25 cellular contexts compared by ENCODE assay signal in the genomic region with DNA sequence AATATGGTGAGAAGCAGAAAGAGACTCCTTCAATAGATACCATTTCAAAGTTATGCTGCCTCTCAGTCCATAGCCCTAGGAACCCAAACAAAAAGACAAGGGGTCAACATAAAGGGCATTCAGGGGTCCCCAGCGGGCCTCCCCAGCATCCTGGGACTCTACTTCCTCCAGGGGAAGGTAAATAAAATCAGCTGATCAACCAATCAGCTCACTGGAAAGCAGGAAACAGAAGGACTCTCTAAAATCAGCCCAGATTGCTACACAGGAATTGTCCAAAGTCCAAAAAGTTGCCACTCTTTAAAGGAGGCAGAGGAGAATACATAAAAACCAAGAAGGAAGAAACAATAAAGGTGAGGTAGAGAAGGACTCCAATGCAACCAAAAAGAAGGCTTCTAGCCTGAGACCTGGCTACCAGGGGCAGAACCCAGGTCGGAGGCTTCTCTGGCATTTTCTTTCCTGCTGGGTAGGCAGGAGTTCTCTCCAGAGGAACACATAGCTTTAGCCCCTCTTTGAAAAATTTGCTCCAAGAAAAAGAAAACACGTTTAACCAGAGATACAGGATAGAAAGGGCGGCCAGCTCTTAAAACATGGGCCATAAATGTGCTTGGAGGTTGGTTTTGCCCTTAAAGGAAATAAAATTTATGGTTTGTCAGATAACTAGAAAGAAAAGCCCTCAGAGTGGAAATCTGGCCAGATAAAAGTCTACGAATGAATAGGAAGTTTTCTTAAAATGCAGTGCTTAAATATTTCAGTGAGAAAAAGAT.
DNase-seq lines count a peak whose midpoint lies in the region; ATAC-seq and TF ChIP-seq lines count a peak whose summit lies in the region.
"Had no signal": no experiment of that assay in that cellular context is flagged by ENCODE, and none has a peak within 500 bp of the region (broad histone marks: within the 10 kb centered on the region; RNA-seq: fewer than 3 reads in every experiment).

No MANE protein-coding gene starts in this region.

- in situ Hi-C loops in GM23248 (cut with MboI) = loop anchor here (25.0 kb wide), 6 partner anchors 563 to 1888 kb away; no protein-coding TSS in a partner anchor

- TF ChIP-seq POLR2A in body of pancreas (IDR thresholded peaks at IDR 0.05) (no peak), prostate gland (IDR thresholded peaks at IDR 0.05) (no peak)

- H3K4me3 ChIP-seq in GM23248 = no peak overlapping the region
- H3K4me3 ChIP-seq in body of pancreas = no peak overlapping the region
- H3K4me3 ChIP-seq in liver (ENCODE audit: low read depth in 1 of 3, low read length in 3 of 3) = no peak overlapping the region
- H3K4me3 ChIP-seq in prostate gland = no peak overlapping the region
- H3K4me3 ChIP-seq: ascending aorta had no signal

- H3K27ac ChIP-seq in GM23248 (no peak overlapping the region), body of pancreas (peak overlapping the region in 3 of 4 donors; percentile 40 to 71 (median 69)), liver (ENCODE audit: low read depth in 1 of 2, low read length in 2 of 2) (no peak overlapping the region), prostate gland (peak overlapping the region; percentile 78 to 80)
- H3K27ac ChIP-seq: ascending aorta had no signal

- peak; percentile 68 for ATAC-seq in body of pancreas
- ATAC-seq in activated CD4-positive, CD25-positive, alpha-beta regulatory T cell treated with anti-CD3 and anti-CD28 coated beads, Interleukin-2, amount 50 U/mL, for 24 hours = no peak
- ATAC-seq: activated T-helper 17 cell treated with anti-CD3 and anti-CD28 coated beads, Interleukin-2, amount 50 U/mL, for 72 hours; CD8-positive, alpha-beta T cell; left ventricle myocardium superior; stimulated activated naive CD8-positive, alpha-beta T cell treated with anti-CD3 and anti-CD28 coated beads, Interleukin-15, Interleukin-2, amounts not matched to agents 100 U/mL and 50 U/mL, for 24 hours had no signal

- peaks cover 61% of the 10 kb centered on the region for H3K79me2 ChIP-seq in GM23248 (ENCODE audit: insufficient read depth)

- no peak for TF ChIP-seq CTCF in body of pancreas (IDR thresholded peaks at IDR 0.05)
- no peak for TF ChIP-seq CTCF in liver (IDR thresholded peaks at IDR 0.05; ENCODE audit: low read depth, low read length, missing input control)
- no peak for TF ChIP-seq CTCF in prostate gland (IDR thresholded peaks at IDR 0.05)

- no peak overlapping the region for H3K9ac ChIP-seq in GM23248
- no peak overlapping the region for H3K9ac ChIP-seq in liver (ENCODE audit: low read depth in 1 of 2, low read length in 2 of 2)

- H3K27me3 ChIP-seq in GM23248 (replicated peaks; ENCODE audit: insufficient read depth) (no peaks in the 10 kb centered on the region), body of pancreas (no peaks in the 10 kb centered on the region), liver (ENCODE audit: control insufficient read depth in 4 of 4, insufficient read depth in 4 of 4, low read length in 3 of 4) (no peaks in the 10 kb centered on the region), prostate gland (replicated peaks; ENCODE audit: insufficient read depth) (no peaks in the 10 kb centered on the region)
- H3K27me3 ChIP-seq: ascending aorta had no signal

- H3K9me3 ChIP-seq in GM23248 (ENCODE audit: low read depth) (no peaks in the 10 kb centered on the region), body of pancreas (no peaks in the 10 kb centered on the region), liver (ENCODE audit: control insufficient read depth in 4 of 4, low read length in 3 of 4) (no peaks in the 10 kb centered on the region), prostate gland (no peaks in the 10 kb centered on the region)
- H3K9me3 ChIP-seq: ascending aorta had no signal

- intact Hi-C loops in body of pancreas (cut with DNase I) (no loop called here), prostate gland (cut with DNase I) (no loop called here)

- H4K20me1 ChIP-seq in GM23248 (ENCODE audit: insufficient read depth) = no peaks in the 10 kb centered on the region

- no peak for TF ChIP-seq RAD21 in liver (IDR thresholded peaks at IDR 0.05)

- H3K4me1 ChIP-seq in GM23248 (ENCODE audit: insufficient read depth) (no peaks in the 10 kb centered on the region), body of pancreas (peaks cover 26% of the 10 kb centered on the region), liver (ENCODE audit: control insufficient read depth in 4 of 4, insufficient read depth in 4 of 4, low read length in 3 of 4) (no peaks in the 10 kb centered on the region), prostate gland (replicated peaks) (peaks cover 16% of the 10 kb centered on the region)
- H3K4me1 ChIP-seq: ascending aorta had no signal

- no peak for DNase-seq in GM23248
- no peak for DNase-seq in body of pancreas
- DNase-seq in prostate gland (ENCODE audit: low spot score) = peak; percentile 55
- no peak for DNase-seq in NCI-H187 treated with DMSO at 0.1 percent for 48 hours (lab: John Stamatoyannopoulos, UW)
- no peak for DNase-seq in stimulated activated CD4-positive, alpha-beta T cell treated with anti-CD3 and anti-CD28 coated beads, Interleukin-2, amount 100 ng/mL, for 48 hours
- no peak for DNase-seq in KG1 (lab: John Stamatoyannopoulos, UW)
- DNase-seq: activated CD4-positive, alpha-beta memory T cell treated with anti-CD3 and anti-CD28 coated beads, Interleukin-2, amount 10 ng/mL, durations not matched to agents 7 days and 5 days; activated CD4-positive, CD25-positive, alpha-beta regulatory T cell treated with anti-CD3 and anti-CD28 coated beads, Interleukin-2, amount 50 U/mL, for 72 hours; activated CD8-positive, alpha-beta memory T cell treated with anti-CD3 and anti-CD28 coated beads, Interleukin-2, amount 50 U/mL, for 48 hours; CD8-positive, alpha-beta T cell; hypothalamus; IMR-90; left ventricle myocardium superior; midbrain; NCI-H1105 treated with DMSO at 0.1 percent for 48 hours; NCI-H2029 treated with DMSO at 0.1 percent for 48 hours; NCI-H2227 treated with DMSO at 0.1 percent for 48 hours; NCI-H69; RPMI8226; stimulated activated naive CD8-positive, alpha-beta T cell treated with anti-CD3 and anti-CD28 coated beads, Interleukin-15, Interleukin-2, amounts not matched to agents 100 U/mL and 50 U/mL, for 24 hours; T-helper 1 cell had no signal

- H3F3A ChIP-seq in GM23248 (ENCODE audit: insufficient read depth) = no peaks in the 10 kb centered on the region

- H3K4me2 ChIP-seq in GM23248 (ENCODE audit: unreplicated experiment) = no peak overlapping the region

- H2AFZ ChIP-seq in GM23248 = 0 out of 2 replicates have a peak overlapping the region, but pooled peaks have one; percentile 25

- no peaks in the 10 kb centered on the region for H3K9me2 ChIP-seq in GM23248 (ENCODE audit: insufficient read depth)

- H3K36me3 ChIP-seq in GM23248 (ENCODE audit: low read depth) (no peaks in the 10 kb centered on the region), body of pancreas (replicated peaks in 1 of 2; ENCODE audit: insufficient read depth in 1 of 2, low read depth in 2 of 2) (no peaks in the 10 kb centered on the region), liver (ENCODE audit: control insufficient read depth in 4 of 4, insufficient read depth in 3 of 4, low read depth in 1 of 4, low read length in 3 of 4) (no peaks in the 10 kb centered on the region), prostate gland (no peaks in the 10 kb centered on the region)
- H3K36me3 ChIP-seq: ascending aorta had no signal

- WGBS in GM23248 (ENCODE audit: low coverage in 1 of 2, low lambda C conversion rate in 2 of 2, missing lambda C conversion rate in 2 of 2), 2 experiments = 52 to 67% methylated on average over 5 of the region's 5 CpGs
- 28 to 35% methylated on average over 5 of the region's 5 CpGs for WGBS in body of pancreas, 2 donors
- 46% methylated on average over 5 of the region's 5 CpGs for WGBS in liver
- WGBS in prostate gland = 19% methylated on average over 5 of the region's 5 CpGs

TF ChIP-seq in liver, 16 proteins besides CTCF, POLR2A, EP300 and RAD21:
- TF ChIP-seq RXRA (IDR thresholded peaks at IDR 0.05) = no peak
- TF ChIP-seq FOXA1 (IDR thresholded peaks at IDR 0.05) = no peak
- no peak for TF ChIP-seq JUND (IDR thresholded peaks at IDR 0.05)
- TF ChIP-seq HNF4A (conservative IDR thresholded peaks at IDR 0.05) = peak in 1 of 2 donors; percentile 54
- peak; percentile 18 for TF ChIP-seq HNF4G (IDR thresholded peaks at IDR 0.05)
- TF ChIP-seq, protein P1, sequence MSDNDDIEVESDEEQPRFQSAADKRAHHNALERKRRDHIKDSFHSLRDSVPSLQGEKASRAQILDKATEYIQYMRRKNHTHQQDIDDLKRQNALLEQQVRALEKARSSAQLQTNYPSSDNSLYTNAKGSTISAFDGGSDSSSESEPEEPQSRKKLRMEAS (IDR thresholded peaks at IDR 0.05) = no peak
- TF ChIP-seq, protein P2, sequence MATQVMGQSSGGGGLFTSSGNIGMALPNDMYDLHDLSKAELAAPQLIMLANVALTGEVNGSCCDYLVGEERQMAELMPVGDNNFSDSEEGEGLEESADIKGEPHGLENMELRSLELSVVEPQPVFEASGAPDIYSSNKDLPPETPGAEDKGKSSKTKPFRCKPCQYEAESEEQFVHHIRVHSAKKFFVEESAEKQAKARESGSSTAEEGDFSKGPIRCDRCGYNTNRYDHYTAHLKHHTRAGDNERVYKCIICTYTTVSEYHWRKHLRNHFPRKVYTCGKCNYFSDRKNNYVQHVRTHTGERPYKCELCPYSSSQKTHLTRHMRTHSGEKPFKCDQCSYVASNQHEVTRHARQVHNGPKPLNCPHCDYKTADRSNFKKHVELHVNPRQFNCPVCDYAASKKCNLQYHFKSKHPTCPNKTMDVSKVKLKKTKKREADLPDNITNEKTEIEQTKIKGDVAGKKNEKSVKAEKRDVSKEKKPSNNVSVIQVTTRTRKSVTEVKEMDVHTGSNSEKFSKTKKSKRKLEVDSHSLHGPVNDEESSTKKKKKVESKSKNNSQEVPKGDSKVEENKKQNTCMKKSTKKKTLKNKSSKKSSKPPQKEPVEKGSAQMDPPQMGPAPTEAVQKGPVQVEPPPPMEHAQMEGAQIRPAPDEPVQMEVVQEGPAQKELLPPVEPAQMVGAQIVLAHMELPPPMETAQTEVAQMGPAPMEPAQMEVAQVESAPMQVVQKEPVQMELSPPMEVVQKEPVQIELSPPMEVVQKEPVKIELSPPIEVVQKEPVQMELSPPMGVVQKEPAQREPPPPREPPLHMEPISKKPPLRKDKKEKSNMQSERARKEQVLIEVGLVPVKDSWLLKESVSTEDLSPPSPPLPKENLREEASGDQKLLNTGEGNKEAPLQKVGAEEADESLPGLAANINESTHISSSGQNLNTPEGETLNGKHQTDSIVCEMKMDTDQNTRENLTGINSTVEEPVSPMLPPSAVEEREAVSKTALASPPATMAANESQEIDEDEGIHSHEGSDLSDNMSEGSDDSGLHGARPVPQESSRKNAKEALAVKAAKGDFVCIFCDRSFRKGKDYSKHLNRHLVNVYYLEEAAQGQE (IDR thresholded peaks at IDR 0.05) = no peak

Comparison
In these comparisons a context has a peak if more than half of its experiments do, and no peak if none do; other contexts are left out.
1. H3K27ac ChIP-seq: peak in body of pancreas (3 of 4) and prostate gland (2 of 2); none in GM23248 (single experiment) and liver (0 of 2).